Comparison of ENCODE assay signal across 18 cellular contexts in genomic region chr1:41446851-41447610, GRCh38.
"Had no signal": no experiment of that assay in that cellular context is flagged by ENCODE, and none has a peak within 500 bp of the region (broad histone marks: within the 10 kb centered on the region; RNA-seq: fewer than 3 reads in every experiment).

No MANE protein-coding gene starts in this region.

- H3K9me3 Mint-ChIP-seq: stimulated activated naive CD8-positive, alpha-beta T cell treated with anti-CD3 and anti-CD28 coated beads, Interleukin-15, amount 100 ng/mL, for 72 hours had no signal

- ATAC-seq: left lobe of liver; psoas muscle; sciatic nerve; stimulated activated naive B cell treated with anti-CD40 and anti-IgM and Interleukin-4, amounts not matched to agents 10 μg/mL and 1 μg/mL and 100 μg/mL, for 72 hours; stimulated activated naive CD8-positive, alpha-beta T cell treated with anti-CD3 and anti-CD28 coated beads, Interleukin-15, amount 100 ng/mL, for 72 hours had no signal

- H3K4me3 Mint-ChIP-seq: natural killer cell treated with Interleukin-12 subunit alpha and Interleukin-12 subunit beta and Interleukin-15 and Interleukin-18, amount 100 ng/mL, for 72 hours; stimulated activated naive B cell treated with anti-CD40 and anti-IgM and Interleukin-4, amounts not matched to agents 10 μg/mL and 1 μg/mL and 100 μg/mL, for 72 hours; stimulated activated naive CD8-positive, alpha-beta T cell treated with anti-CD3 and anti-CD28 coated beads, Interleukin-15, amount 100 ng/mL, for 72 hours had no signal

- DNase-seq: colonic mucosa; dermis blood vessel endothelial cell; effector CD4-positive, alpha-beta T cell; islet precursor cell; mammary epithelial cell; occipital lobe; psoas muscle; spleen; stimulated activated CD4-positive, alpha-beta T cell treated with anti-CD3 and anti-CD28 coated beads, Interleukin-15, amount 100 ng/mL, for 24 hours; stimulated activated CD4-positive, alpha-beta T cell treated with anti-CD3 and anti-CD28 coated beads, Interleukin-1b, Interleukin-23, amount 100 ng/mL, for 48 hours; stimulated activated CD4-positive, alpha-beta T cell treated with anti-CD3 and anti-CD28 coated beads, Interleukin-4, amount 100 ng/mL, for 4 hours; stimulated activated naive B cell treated with anti-CD40 and anti-IgM and Interleukin-4, amounts not matched to agents 10 μg/mL and 1 μg/mL and 100 μg/mL, for 72 hours; stimulated activated naive CD8-positive, alpha-beta T cell treated with anti-CD3 and anti-CD28 coated beads, Interleukin-15, amount 100 ng/mL, for 72 hours; testis had no signal

- H3K27me3 Mint-ChIP-seq: stimulated activated naive CD8-positive, alpha-beta T cell treated with anti-CD3 and anti-CD28 coated beads, Interleukin-15, amount 100 ng/mL, for 72 hours had no signal

- H3K27ac Mint-ChIP-seq: natural killer cell treated with Interleukin-12 subunit alpha and Interleukin-12 subunit beta and Interleukin-15 and Interleukin-18, amount 100 ng/mL, for 72 hours; stimulated activated naive B cell treated with anti-CD40 and anti-IgM and Interleukin-4, amounts not matched to agents 10 μg/mL and 1 μg/mL and 100 μg/mL, for 72 hours; stimulated activated naive CD8-positive, alpha-beta T cell treated with anti-CD3 and anti-CD28 coated beads, Interleukin-15, amount 100 ng/mL, for 72 hours had no signal

- H3K4me1 Mint-ChIP-seq: stimulated activated naive B cell treated with anti-CD40 and anti-IgM and Interleukin-4, amounts not matched to agents 10 μg/mL and 1 μg/mL and 100 μg/mL, for 72 hours; stimulated activated naive CD8-positive, alpha-beta T cell treated with anti-CD3 and anti-CD28 coated beads, Interleukin-15, amount 100 ng/mL, for 72 hours had no signal

- FAIRE-seq: frontal cortex had no signal

- H3K36me3 Mint-ChIP-seq: natural killer cell treated with Interleukin-12 subunit alpha and Interleukin-12 subunit beta and Interleukin-15 and Interleukin-18, amount 100 ng/mL, for 72 hours; stimulated activated naive B cell treated with anti-CD40 and anti-IgM and Interleukin-4, amounts not matched to agents 10 μg/mL and 1 μg/mL and 100 μg/mL, for 72 hours had no signal
